ENCODE assay signal across 14 cellular contexts in genomic region chr12:115103884-115104883, GRCh38.
DNase-seq lines count a peak whose midpoint lies in the region; ATAC-seq and TF ChIP-seq lines count a peak whose summit lies in the region.
"Had no signal": no experiment of that assay in that cellular context is flagged by ENCODE, and none has a peak within 500 bp of the region (broad histone marks: within the 10 kb centered on the region; RNA-seq: fewer than 3 reads in every experiment).

No MANE protein-coding gene starts in this region.

- H3K27me3 ChIP-seq in right cardiac atrium (ENCODE audit: control insufficient read depth, insufficient read depth) = no peaks in the 10 kb centered on the region
- H3K27me3 ChIP-seq in osteoblast (ENCODE audit: insufficient read depth, low read length) = no peaks in the 10 kb centered on the region
- no peaks in the 10 kb centered on the region for H3K27me3 ChIP-seq in Karpas-422 (ENCODE audit: low read length)
- H3K27me3 ChIP-seq: transverse colon had no signal

- no peak overlapping the region for H3K4me2 ChIP-seq in osteoblast (ENCODE audit: insufficient read depth, low read length)
- H3K4me2 ChIP-seq in Karpas-422 (ENCODE audit: low read depth, low read length, poor library complexity, severe bottlenecking) = no peak overlapping the region

- no peak overlapping the region for H3K27ac ChIP-seq in right cardiac atrium (ENCODE audit: low read length)
- no peak overlapping the region for H3K27ac ChIP-seq in osteoblast (ENCODE audit: low read depth, low read length)
- no peak overlapping the region for H3K27ac ChIP-seq in Karpas-422 (ENCODE audit: low read length)
- H3K27ac ChIP-seq: transverse colon had no signal

- H4K20me1 ChIP-seq in osteoblast (ENCODE audit: insufficient read depth, low read length) = no peaks in the 10 kb centered on the region
- no peaks in the 10 kb centered on the region for H4K20me1 ChIP-seq in Karpas-422 (ENCODE audit: insufficient read depth, low read depth, low read length)

- H3K4me1 ChIP-seq in right cardiac atrium (ENCODE audit: control insufficient read depth, insufficient read depth, low read length) = peaks cover 3% of the 10 kb centered on the region
- peaks cover 8% of the 10 kb centered on the region for H3K4me1 ChIP-seq in osteoblast (ENCODE audit: insufficient read depth, low read length)
- no peaks in the 10 kb centered on the region for H3K4me1 ChIP-seq in Karpas-422 (ENCODE audit: low read length)
- H3K4me1 ChIP-seq: transverse colon had no signal

- no peak for TF ChIP-seq CTCF in osteoblast (IDR thresholded peaks at IDR 0.05; ENCODE audit: extremely low read depth, low read depth, low read length)

- no peak overlapping the region for H3K9ac ChIP-seq in Karpas-422 (ENCODE audit: low read length)

- ATAC-seq in right cardiac atrium = peak; percentile 68 to 75
- ATAC-seq: Panc1 had no signal

- intact Hi-C loops in right cardiac atrium (cut with DNase I) = no loop called here

- H3K4me3 ChIP-seq in right cardiac atrium (ENCODE audit: low read length) = no peak overlapping the region
- H3K4me3 ChIP-seq in osteoblast (ENCODE audit: insufficient read depth, low read length) = no peak overlapping the region
- H3K4me3 ChIP-seq in Karpas-422 (ENCODE audit: low read length) = no peak overlapping the region
- H3K4me3 ChIP-seq: transverse colon had no signal

- no peaks in the 10 kb centered on the region for H3K79me2 ChIP-seq in osteoblast (ENCODE audit: insufficient read depth, low read length)
- no peaks in the 10 kb centered on the region for H3K79me2 ChIP-seq in Karpas-422 (ENCODE audit: low read length)

- no peaks in the 10 kb centered on the region for H3K9me2 ChIP-seq in Karpas-422 (replicated peaks; ENCODE audit: insufficient read depth, low read length)

- H3K9me3 ChIP-seq in right cardiac atrium (ENCODE audit: control insufficient read depth, low read length) = no peaks in the 10 kb centered on the region
- no peaks in the 10 kb centered on the region for H3K9me3 ChIP-seq in osteoblast (ENCODE audit: low read depth, low read length)
- H3K9me3 ChIP-seq in Karpas-422 (ENCODE audit: low read length) = no peaks in the 10 kb centered on the region
- H3K9me3 ChIP-seq: transverse colon had no signal

- H2AFZ ChIP-seq in osteoblast (ENCODE audit: low read length) = no peak overlapping the region
- no peak overlapping the region for H2AFZ ChIP-seq in Karpas-422 (ENCODE audit: low read length)

- 40% methylated on average over 10 of the region's 10 CpGs for WGBS in right cardiac atrium

- H3K36me3 ChIP-seq in osteoblast (ENCODE audit: insufficient read depth, low read length) (no peaks in the 10 kb centered on the region), Karpas-422 (ENCODE audit: insufficient read depth, low read length) (no peaks in the 10 kb centered on the region)
- H3K36me3 ChIP-seq: transverse colon had no signal

- DNase-seq in H4 (ENCODE audit: low spot score) (peak; percentile 65), UCSD-AML1 (lab: John Stamatoyannopoulos, UW; ENCODE audit: unreplicated experiment) (peak; percentile 22), right cardiac atrium (peak; percentile 31 to 67 (median 40)), osteoblast (ENCODE audit: insufficient read length, low spot score, missing footprints) (peak; percentile 13), NCI-H2171 treated with DMSO at 0.1 percent for 48 hours (lab: John Stamatoyannopoulos, UW) (no peak), OCI-M2 (lab: John Stamatoyannopoulos, UW; ENCODE audit: unreplicated experiment) (no peak), germinal center (ENCODE audit: low spot score) (no peak), Karpas-422 (no peak)
- DNase-seq: activated T-cell treated with anti-CD3 and anti-CD28 coated beads, Interleukin-2, amount 50 U/mL, for 48 hours; AML-193; NCI-H524 treated with DMSO at 0.1 percent for 48 hours; stimulated activated CD4-positive, alpha-beta T cell treated with anti-CD3 and anti-CD28 coated beads, Interleukin-2, amount 100 ng/mL, for 48 hours; transverse colon had no signal

Comparison
In these comparisons a context has a peak if more than half of its experiments do, and no peak if none do; other contexts are left out.
1. DNase-seq: peak in H4 (single experiment), UCSD-AML1 (single experiment), right cardiac atrium (3 of 3) and osteoblast (single experiment); none in NCI-H2171 treated with DMSO at 0.1 percent for 48 hours (single experiment), OCI-M2 (single experiment), germinal center (single experiment) and Karpas-422 (single experiment).